9 cellular contexts compared by ENCODE assay signal in genomic region chr1:46927249-46927835, GRCh38. TPM values are rescaled to one million over a fixed set of nuclear protein-coding genes. Genes with fewer than 3 reads are reported as not detected.
"Had no signal": no experiment of that assay in that cellular context is flagged by ENCODE, and none has a peak within 500 bp of the region (broad histone marks: within the 10 kb centered on the region; RNA-seq: fewer than 3 reads in every experiment).

No MANE protein-coding gene starts in this region.

- H3K4me3 ChIP-seq: GM23338 had no signal

- DNase-seq: H9, HCEC 1CT, KBM-7 had no signal

- H2AFZ ChIP-seq: GM23338 had no signal

- H3K4me2 ChIP-seq: GM23338 had no signal

- ATAC-seq: GM23338 had no signal

- FAIRE-seq: H1, H54, HTR-8/SVneo had no signal

RNA-seq across cellular contexts. Expression of gene CYP4A11, which starts 13.9 kb away (rescaled TPM):
- total RNA-seq: GM23338, H1, H9, HT-29 had no signal
- polyA plus RNA-seq: GM23338, H1, IgD-negative memory B cell had no signal
